Comparison of ENCODE assay signal across 11 cellular contexts in genomic region chr5:7871560-7872113, GRCh38. TPM values are rescaled to one million over a fixed set of nuclear protein-coding genes. Genes with fewer than 3 reads are reported as not detected.
A peak's percentile ranks its signal among the peaks of the same experiment; 100 is the strongest.
DNase-seq lines count a peak whose midpoint lies in the region; ATAC-seq lines count a peak whose summit lies in the region.
"Had no signal": no experiment of that assay in that cellular context is flagged by ENCODE, and none has a peak within 500 bp of the region (broad histone marks: within the 10 kb centered on the region; RNA-seq: fewer than 3 reads in every experiment).

No MANE protein-coding gene starts in this region.

- POLR2A ChIA-PET in naive thymus-derived CD8-positive, alpha-beta T cell (lab: Charles Lee): no interaction called here

- peaks cover 36 to 68% (median 66%) of the 10 kb centered on the region in 4 donors for H3K4me1 Mint-ChIP-seq in naive thymus-derived CD8-positive, alpha-beta T cell

- H3K27me3 Mint-ChIP-seq in naive thymus-derived CD8-positive, alpha-beta T cell: no peaks in the 10 kb centered on the region

- H3K27ac Mint-ChIP-seq in naive thymus-derived CD8-positive, alpha-beta T cell: peak overlapping the region in 9 of 10 donors; percentile 15 to 90 (median 68)

- ATAC-seq in GM18858 (IDR thresholded peaks at IDR 0.05; ENCODE audit: unreplicated experiment) (peak; percentile 19), HG02623 (IDR thresholded peaks at IDR 0.05; ENCODE audit: unreplicated experiment) (peak; percentile 21)
- ATAC-seq in naive thymus-derived CD8-positive, alpha-beta T cell: no peak
- ATAC-seq: HCT116 had no signal

- no peaks in the 10 kb centered on the region for H3K9me3 Mint-ChIP-seq in naive thymus-derived CD8-positive, alpha-beta T cell

- H3K36me3 Mint-ChIP-seq in naive thymus-derived CD8-positive, alpha-beta T cell: peaks cover 0 to 37% (median 9%) of the 10 kb centered on the region in 3 donors

- H3K4me3 Mint-ChIP-seq in naive thymus-derived CD8-positive, alpha-beta T cell: peak overlapping the region in 8 of 10 donors; percentile 44 to 97 (median 59)

- DNase-seq in RPMI8226 (peak; percentile 28), NCI-H2107 (lab: John Stamatoyannopoulos, UW) (no peak), D341Med (ENCODE audit: low spot score) (no peak), mesenteric fat pad (ENCODE audit: low spot score) (no peak), SHP77 treated with DMSO at 0.1 percent for 48 hours (lab: John Stamatoyannopoulos, UW) (no peak)
- no peak for DNase-seq in naive thymus-derived CD8-positive, alpha-beta T cell
- DNase-seq: nucleus accumbens had no signal

RNA-seq across cellular contexts. Expression of gene MTRR, which starts 2.7 kb away (rescaled TPM):
- total RNA-seq in naive thymus-derived CD8-positive, alpha-beta T cell: 10 to 100 TPM; 54.1 to 63.9 TPM
- polyA plus RNA-seq in naive thymus-derived CD8-positive, alpha-beta T cell: 10 to 100 TPM; 26.1 to 33.3 (median 32.5) TPM
- 52.4 TPM for total RNA-seq in mesenteric fat pad

RNA-seq across cellular contexts. Expression of gene FASTKD3, which starts 2.8 kb away (rescaled TPM):
- total RNA-seq in naive thymus-derived CD8-positive, alpha-beta T cell: 10 to 100 TPM; 13.3 to 13.7 TPM
- 10 to 100 TPM in 2 of 3 donors, 1 to 10 TPM in 1; 6.0 to 13.1 (median 11.0) TPM for polyA plus RNA-seq in naive thymus-derived CD8-positive, alpha-beta T cell
- total RNA-seq in mesenteric fat pad: 8.3 TPM

RNA-seq across cellular contexts. Expression of gene CFAP90, which starts 20.7 kb away (rescaled TPM):
- not detected for total RNA-seq in naive thymus-derived CD8-positive, alpha-beta T cell
- not detected for polyA plus RNA-seq in naive thymus-derived CD8-positive, alpha-beta T cell
- total RNA-seq in mesenteric fat pad: 0.13 TPM
- total RNA-seq: dermis microvascular lymphatic vessel endothelial cell had no signal

Comparison
In these comparisons a context has a peak if more than half of its experiments do, and no peak if none do; other contexts are left out.
1. ATAC-seq: peak in GM18858 (single experiment) and HG02623 (single experiment); none in naive thymus-derived CD8-positive, alpha-beta T cell (0 of 2).